Comparison of ENCODE assay signal across 2 cellular contexts in the genomic region with DNA sequence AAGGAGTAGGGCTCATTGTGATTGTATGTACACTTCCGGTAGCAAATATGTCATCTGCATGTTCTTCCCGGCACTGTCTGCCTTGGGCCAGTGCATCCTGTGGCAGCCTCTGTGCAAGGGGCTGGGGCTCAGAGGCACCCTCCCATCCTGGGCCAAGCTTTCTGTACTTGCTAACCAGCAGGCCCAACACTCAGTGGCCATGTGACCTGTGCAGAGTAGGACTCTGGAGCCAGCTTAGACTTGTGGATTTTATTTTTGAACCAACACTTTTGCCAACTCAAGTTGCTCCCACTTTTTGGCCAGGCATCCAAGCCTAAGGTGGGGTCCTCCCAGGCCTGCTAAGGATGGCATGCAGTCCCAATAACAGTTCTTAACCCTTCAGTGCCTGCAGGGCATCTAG.
A peak's percentile ranks its signal among the peaks of the same experiment; 100 is the strongest.
TF ChIP-seq lines count a peak whose summit lies in the region.

No MANE protein-coding gene starts in this region.

TF ChIP-seq in GM23338, 12 proteins besides CTCF, POLR2A, EP300 and RAD21:
- TF ChIP-seq, protein P1, sequence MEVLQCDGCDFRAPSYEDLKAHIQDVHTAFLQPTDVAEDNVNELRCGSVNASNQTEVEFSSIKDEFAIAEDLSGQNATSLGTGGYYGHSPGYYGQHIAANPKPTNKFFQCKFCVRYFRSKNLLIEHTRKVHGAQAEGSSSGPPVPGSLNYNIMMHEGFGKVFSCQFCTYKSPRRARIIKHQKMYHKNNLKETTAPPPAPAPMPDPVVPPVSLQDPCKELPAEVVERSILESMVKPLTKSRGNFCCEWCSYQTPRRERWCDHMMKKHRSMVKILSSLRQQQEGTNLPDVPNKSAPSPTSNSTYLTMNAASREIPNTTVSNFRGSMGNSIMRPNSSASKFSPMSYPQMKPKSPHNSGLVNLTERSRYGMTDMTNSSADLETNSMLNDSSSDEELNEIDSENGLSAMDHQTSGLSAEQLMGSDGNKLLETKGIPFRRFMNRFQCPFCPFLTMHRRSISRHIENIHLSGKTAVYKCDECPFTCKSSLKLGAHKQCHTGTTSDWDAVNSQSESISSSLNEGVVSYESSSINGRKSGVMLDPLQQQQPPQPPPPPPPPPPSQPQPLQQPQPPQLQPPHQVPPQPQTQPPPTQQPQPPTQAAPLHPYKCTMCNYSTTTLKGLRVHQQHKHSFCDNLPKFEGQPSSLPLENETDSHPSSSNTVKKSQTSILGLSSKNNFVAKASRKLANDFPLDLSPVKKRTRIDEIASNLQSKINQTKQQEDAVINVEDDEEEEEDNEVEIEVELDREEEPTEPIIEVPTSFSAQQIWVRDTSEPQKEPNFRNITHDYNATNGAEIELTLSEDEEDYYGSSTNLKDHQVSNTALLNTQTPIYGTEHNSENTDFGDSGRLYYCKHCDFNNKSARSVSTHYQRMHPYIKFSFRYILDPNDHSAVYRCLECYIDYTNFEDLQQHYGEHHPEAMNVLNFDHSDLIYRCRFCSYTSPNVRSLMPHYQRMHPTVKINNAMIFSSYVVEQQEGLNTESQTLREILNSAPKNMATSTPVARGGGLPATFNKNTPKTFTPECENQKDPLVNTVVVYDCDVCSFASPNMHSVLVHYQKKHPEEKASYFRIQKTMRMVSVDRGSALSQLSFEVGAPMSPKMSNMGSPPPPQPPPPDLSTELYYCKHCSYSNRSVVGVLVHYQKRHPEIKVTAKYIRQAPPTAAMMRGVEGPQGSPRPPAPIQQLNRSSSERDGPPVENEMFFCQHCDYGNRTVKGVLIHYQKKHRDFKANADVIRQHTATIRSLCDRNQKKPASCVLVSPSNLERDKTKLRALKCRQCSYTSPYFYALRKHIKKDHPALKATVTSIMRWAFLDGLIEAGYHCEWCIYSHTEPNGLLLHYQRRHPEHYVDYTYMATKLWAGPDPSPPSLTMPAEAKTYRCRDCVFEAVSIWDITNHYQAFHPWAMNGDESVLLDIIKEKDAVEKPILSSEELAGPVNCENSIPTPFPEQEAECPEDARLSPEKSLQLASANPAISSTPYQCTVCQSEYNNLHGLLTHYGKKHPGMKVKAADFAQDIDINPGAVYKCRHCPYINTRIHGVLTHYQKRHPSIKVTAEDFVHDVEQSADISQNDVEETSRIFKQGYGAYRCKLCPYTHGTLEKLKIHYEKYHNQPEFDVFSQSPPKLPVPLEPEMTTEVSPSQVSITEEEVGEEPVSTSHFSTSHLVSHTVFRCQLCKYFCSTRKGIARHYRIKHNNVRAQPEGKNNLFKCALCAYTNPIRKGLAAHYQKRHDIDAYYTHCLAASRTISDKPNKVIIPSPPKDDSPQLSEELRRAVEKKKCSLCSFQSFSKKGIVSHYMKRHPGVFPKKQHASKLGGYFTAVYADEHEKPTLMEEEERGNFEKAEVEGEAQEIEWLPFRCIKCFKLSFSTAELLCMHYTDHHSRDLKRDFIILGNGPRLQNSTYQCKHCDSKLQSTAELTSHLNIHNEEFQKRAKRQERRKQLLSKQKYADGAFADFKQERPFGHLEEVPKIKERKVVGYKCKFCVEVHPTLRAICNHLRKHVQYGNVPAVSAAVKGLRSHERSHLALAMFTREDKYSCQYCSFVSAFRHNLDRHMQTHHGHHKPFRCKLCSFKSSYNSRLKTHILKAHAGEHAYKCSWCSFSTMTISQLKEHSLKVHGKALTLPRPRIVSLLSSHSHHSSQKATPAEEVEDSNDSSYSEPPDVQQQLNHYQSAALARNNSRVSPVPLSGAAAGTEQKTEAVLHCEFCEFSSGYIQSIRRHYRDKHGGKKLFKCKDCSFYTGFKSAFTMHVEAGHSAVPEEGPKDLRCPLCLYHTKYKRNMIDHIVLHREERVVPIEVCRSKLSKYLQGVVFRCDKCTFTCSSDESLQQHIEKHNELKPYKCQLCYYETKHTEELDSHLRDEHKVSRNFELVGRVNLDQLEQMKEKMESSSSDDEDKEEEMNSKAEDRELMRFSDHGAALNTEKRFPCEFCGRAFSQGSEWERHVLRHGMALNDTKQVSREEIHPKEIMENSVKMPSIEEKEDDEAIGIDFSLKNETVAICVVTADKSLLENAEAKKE (CRISPR knock-in tag; IDR thresholded peaks at IDR 0.05): no peak
- TF ChIP-seq, protein P2, sequence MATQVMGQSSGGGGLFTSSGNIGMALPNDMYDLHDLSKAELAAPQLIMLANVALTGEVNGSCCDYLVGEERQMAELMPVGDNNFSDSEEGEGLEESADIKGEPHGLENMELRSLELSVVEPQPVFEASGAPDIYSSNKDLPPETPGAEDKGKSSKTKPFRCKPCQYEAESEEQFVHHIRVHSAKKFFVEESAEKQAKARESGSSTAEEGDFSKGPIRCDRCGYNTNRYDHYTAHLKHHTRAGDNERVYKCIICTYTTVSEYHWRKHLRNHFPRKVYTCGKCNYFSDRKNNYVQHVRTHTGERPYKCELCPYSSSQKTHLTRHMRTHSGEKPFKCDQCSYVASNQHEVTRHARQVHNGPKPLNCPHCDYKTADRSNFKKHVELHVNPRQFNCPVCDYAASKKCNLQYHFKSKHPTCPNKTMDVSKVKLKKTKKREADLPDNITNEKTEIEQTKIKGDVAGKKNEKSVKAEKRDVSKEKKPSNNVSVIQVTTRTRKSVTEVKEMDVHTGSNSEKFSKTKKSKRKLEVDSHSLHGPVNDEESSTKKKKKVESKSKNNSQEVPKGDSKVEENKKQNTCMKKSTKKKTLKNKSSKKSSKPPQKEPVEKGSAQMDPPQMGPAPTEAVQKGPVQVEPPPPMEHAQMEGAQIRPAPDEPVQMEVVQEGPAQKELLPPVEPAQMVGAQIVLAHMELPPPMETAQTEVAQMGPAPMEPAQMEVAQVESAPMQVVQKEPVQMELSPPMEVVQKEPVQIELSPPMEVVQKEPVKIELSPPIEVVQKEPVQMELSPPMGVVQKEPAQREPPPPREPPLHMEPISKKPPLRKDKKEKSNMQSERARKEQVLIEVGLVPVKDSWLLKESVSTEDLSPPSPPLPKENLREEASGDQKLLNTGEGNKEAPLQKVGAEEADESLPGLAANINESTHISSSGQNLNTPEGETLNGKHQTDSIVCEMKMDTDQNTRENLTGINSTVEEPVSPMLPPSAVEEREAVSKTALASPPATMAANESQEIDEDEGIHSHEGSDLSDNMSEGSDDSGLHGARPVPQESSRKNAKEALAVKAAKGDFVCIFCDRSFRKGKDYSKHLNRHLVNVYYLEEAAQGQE (IDR thresholded peaks at IDR 0.05; ENCODE audit: unreplicated experiment): no peak
- TF ChIP-seq POLR2AphosphoS5 (IDR thresholded peaks at IDR 0.05; ENCODE audit: low read depth) (no peak), NANOG (IDR thresholded peaks at IDR 0.05; ENCODE audit: borderline replicate concordance) (no peak), EZH2phosphoT487 (IDR thresholded peaks at IDR 0.05; ENCODE audit: unreplicated experiment) (no peak)
- TF ChIP-seq, protein P3, sequence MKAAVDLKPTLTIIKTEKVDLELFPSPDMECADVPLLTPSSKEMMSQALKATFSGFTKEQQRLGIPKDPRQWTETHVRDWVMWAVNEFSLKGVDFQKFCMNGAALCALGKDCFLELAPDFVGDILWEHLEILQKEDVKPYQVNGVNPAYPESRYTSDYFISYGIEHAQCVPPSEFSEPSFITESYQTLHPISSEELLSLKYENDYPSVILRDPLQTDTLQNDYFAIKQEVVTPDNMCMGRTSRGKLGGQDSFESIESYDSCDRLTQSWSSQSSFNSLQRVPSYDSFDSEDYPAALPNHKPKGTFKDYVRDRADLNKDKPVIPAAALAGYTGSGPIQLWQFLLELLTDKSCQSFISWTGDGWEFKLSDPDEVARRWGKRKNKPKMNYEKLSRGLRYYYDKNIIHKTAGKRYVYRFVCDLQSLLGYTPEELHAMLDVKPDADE (IDR thresholded peaks at IDR 0.05): no peak

TF ChIP-seq in WTC11, 78 proteins besides CTCF, POLR2A, EP300 and RAD21 (continued from another document):
- TF ChIP-seq, protein P4, sequence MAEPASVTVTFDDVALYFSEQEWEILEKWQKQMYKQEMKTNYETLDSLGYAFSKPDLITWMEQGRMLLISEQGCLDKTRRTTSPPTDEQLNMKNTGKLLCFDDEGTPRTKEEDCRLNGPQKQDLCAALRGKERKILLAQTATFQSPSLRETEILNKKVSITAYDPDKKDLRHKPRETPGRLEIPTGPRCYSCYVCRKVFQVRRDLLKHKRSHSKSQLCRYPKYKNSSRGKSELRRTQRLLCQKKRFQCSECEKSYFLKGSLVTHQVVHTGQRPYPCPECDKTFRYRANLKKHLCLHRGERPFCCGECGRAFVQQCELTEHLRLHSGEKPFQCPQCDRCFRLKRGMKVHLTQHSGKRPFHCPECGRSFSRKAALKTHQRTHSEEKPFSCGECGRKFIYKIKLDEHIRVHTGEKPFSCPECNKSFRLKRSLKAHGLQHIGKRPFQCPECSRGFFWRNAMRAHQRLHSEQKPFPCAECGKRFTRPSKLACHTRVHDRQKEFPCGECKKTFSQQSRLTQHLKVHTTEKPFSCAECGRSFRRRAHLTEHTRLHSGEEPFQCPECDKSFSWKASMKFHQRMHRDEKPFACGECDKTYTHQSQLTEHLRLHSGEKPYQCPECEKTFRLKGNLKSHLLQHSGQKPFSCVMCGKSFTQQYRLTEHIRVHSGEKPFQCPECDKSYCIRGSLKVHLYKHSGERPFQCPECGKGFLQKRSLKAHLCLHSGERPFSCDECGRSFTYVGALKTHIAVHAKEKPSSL (CRISPR knock-in tag; conservative IDR thresholded peaks at IDR 0.05): no peak
- TF ChIP-seq CBFB (CRISPR knock-in tag; IDR thresholded peaks at IDR 0.05; ENCODE audit: low read depth): no peak
- TF ChIP-seq FOXP1 (CRISPR knock-in tag; IDR thresholded peaks at IDR 0.05; ENCODE audit: borderline replicate concordance): no peak
- TF ChIP-seq, protein P5, sequence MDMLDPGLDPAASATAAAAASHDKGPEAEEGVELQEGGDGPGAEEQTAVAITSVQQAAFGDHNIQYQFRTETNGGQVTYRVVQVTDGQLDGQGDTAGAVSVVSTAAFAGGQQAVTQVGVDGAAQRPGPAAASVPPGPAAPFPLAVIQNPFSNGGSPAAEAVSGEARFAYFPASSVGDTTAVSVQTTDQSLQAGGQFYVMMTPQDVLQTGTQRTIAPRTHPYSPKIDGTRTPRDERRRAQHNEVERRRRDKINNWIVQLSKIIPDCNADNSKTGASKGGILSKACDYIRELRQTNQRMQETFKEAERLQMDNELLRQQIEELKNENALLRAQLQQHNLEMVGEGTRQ (CRISPR knock-in tag; IDR thresholded peaks at IDR 0.05): peak; percentile 69
TF ChIP-seq in WTC11: peak in this region for 1.
